In genomic region chr10:103736763-103737162, GRCh38 we compare ENCODE assay signal across 11 cellular contexts.
A peak's percentile ranks its signal among the peaks of the same experiment; 100 is the strongest.
DNase-seq lines count a peak whose midpoint lies in the region; ATAC-seq, FAIRE-seq and TF ChIP-seq lines count a peak whose summit lies in the region.
"Had no signal": no experiment of that assay in that cellular context is flagged by ENCODE, and none has a peak within 500 bp of the region (broad histone marks: within the 10 kb centered on the region; RNA-seq: fewer than 3 reads in every experiment).

No MANE protein-coding gene starts in this region.

- peaks cover 0 to 3% of the 10 kb centered on the region in 2 donors for H3K27me3 Mint-ChIP-seq in CD8-positive, alpha-beta memory T cell
- H3K27me3 Mint-ChIP-seq in CD14-positive monocyte (ENCODE audit: low read depth in 3 of 3): peaks cover 4 to 7% (median 6%) of the 10 kb centered on the region in 3 donors
- H3K27me3 Mint-ChIP-seq: activated naive CD8-positive, alpha-beta T cell had no signal

- no peaks in the 10 kb centered on the region for H3K36me3 Mint-ChIP-seq in CD8-positive, alpha-beta memory T cell
- H3K36me3 Mint-ChIP-seq in CD14-positive monocyte: no peaks in the 10 kb centered on the region
- H3K36me3 Mint-ChIP-seq: activated naive CD8-positive, alpha-beta T cell had no signal

- no peak overlapping the region for H3K4me3 ChIP-seq in endothelial cell of umbilical vein (replicated peaks in 1 of 3; ENCODE audit: insufficient read depth in 1 of 3, low read depth in 1 of 3, low read length in 3 of 3)
- H3K4me3 ChIP-seq in CD8-positive, alpha-beta memory T cell (ENCODE audit: low read length): no peak overlapping the region
- H3K4me3 ChIP-seq: Peyer's patch had no signal

- POLR2A ChIA-PET in endothelial cell of umbilical vein (lab: Charles Lee): no interaction called here
- POLR2A ChIA-PET in CD8-positive, alpha-beta memory T cell (lab: Charles Lee): no interaction called here

- no peaks in the 10 kb centered on the region for H3K79me2 ChIP-seq in endothelial cell of umbilical vein (ENCODE audit: control insufficient read depth, insufficient read depth, low read length)

- H4K20me1 ChIP-seq in endothelial cell of umbilical vein (replicated peaks; ENCODE audit: control insufficient read depth, extremely low read depth, insufficient read depth, low read length): no peaks in the 10 kb centered on the region

- TF ChIP-seq POLR2A in endothelial cell of umbilical vein (IDR thresholded peaks at IDR 0.05; ENCODE audit: low read depth, low read length): no peak

- no peaks in the 10 kb centered on the region for H3K27me3 ChIP-seq in endothelial cell of umbilical vein (ENCODE audit: control insufficient read depth in 2 of 2, insufficient read depth in 2 of 2, low read length in 2 of 2)
- no peaks in the 10 kb centered on the region for H3K27me3 ChIP-seq in CD8-positive, alpha-beta memory T cell (ENCODE audit: insufficient read depth, low read length, poor library complexity, severe bottlenecking)
- H3K27me3 ChIP-seq: Peyer's patch had no signal

- intact Hi-C loops in endothelial cell of umbilical vein (cut with micrococcal nuclease): no loop called here
- intact Hi-C loops in CD14-positive monocyte (cut with micrococcal nuclease): no loop called here

- no peaks in the 10 kb centered on the region for H3K9me1 ChIP-seq in endothelial cell of umbilical vein (replicated peaks; ENCODE audit: control insufficient read depth, extremely low read depth, insufficient read depth, low read length)

- peak; percentile 70 for DNase-seq in A172 (ENCODE audit: low spot score)
- DNase-seq in NCI-H774 (lab: John Stamatoyannopoulos, UW): peak; percentile 14
- peak; percentile 30 for DNase-seq in endothelial cell of umbilical vein (ENCODE audit: low read depth, low spot score)
- no peak for DNase-seq in CD8-positive, alpha-beta memory T cell
- no peak for DNase-seq in CD14-positive monocyte (ENCODE audit: low spot score)
- no peak for DNase-seq in SIG-M5 (lab: John Stamatoyannopoulos, UW)
- DNase-seq: GDM1, Peyer's patch had no signal

- no peak overlapping the region for H3K27ac Mint-ChIP-seq in CD8-positive, alpha-beta memory T cell
- H3K27ac Mint-ChIP-seq in CD14-positive monocyte: no peak overlapping the region
- H3K27ac Mint-ChIP-seq: activated naive CD8-positive, alpha-beta T cell had no signal

- peak; percentile 55 for ATAC-seq in GM18868 (IDR thresholded peaks at IDR 0.05; ENCODE audit: unreplicated experiment)
- ATAC-seq in GM19467 (IDR thresholded peaks at IDR 0.05; ENCODE audit: unreplicated experiment): no peak

- peaks cover 18% of the 10 kb centered on the region for H3K4me1 ChIP-seq in endothelial cell of umbilical vein (ENCODE audit: control insufficient read depth, extremely low read depth, insufficient read depth, low read length)
- no peaks in the 10 kb centered on the region for H3K4me1 ChIP-seq in CD8-positive, alpha-beta memory T cell (ENCODE audit: insufficient read depth, low read length)

- H3K4me1 Mint-ChIP-seq in CD8-positive, alpha-beta memory T cell: no peaks in the 10 kb centered on the region
- no peaks in the 10 kb centered on the region for H3K4me1 Mint-ChIP-seq in CD14-positive monocyte

- no TSS peak for BruUV-seq in endothelial cell of umbilical vein (replicated peaks; lab: Mats Ljungman, UMichigan)

- H3K4me2 ChIP-seq in endothelial cell of umbilical vein (ENCODE audit: insufficient read depth, low read length): no peak overlapping the region

- no peak overlapping the region for H3K9ac ChIP-seq in endothelial cell of umbilical vein (replicated peaks; ENCODE audit: extremely low read depth, insufficient read depth, low read length)

- H3K9me3 ChIP-seq in endothelial cell of umbilical vein (replicated peaks; ENCODE audit: control insufficient read depth, insufficient read depth, low read length): no peaks in the 10 kb centered on the region
- H3K9me3 ChIP-seq in CD8-positive, alpha-beta memory T cell (ENCODE audit: low read length): no peaks in the 10 kb centered on the region
- H3K9me3 ChIP-seq: Peyer's patch had no signal

- CTCF ChIA-PET in endothelial cell of umbilical vein (lab: Charles Lee): interaction anchor here (1.0 to 4.1 kb wide), 3 partner anchors 9 to 24 kb away, joined by 3 to 11 read pairs (median 6); no protein-coding TSS in a partner anchor
- CTCF ChIA-PET in CD8-positive, alpha-beta memory T cell (lab: Charles Lee): interaction anchor here (1.3 kb wide), 1 partner anchor 23 kb away, joined by 4 read pairs; no protein-coding TSS in a partner anchor

- dilution Hi-C loops in endothelial cell of umbilical vein (cut with MboI; ENCODE audit: extremely low pct_ligation_motif_present, low sequenced_read_pairs): no loop called here

- no peak for TF ChIP-seq CTCF in endothelial cell of umbilical vein (IDR thresholded peaks at IDR 0.05; ENCODE audit: extremely low read depth in 1 of 2, insufficient read depth in 1 of 2, low read depth in 1 of 2, low read length in 2 of 2)
- TF ChIP-seq CTCF in CD14-positive monocyte (IDR thresholded peaks at IDR 0.05): no peak

- FAIRE-seq in endothelial cell of umbilical vein (lab: Jason Lieb, UNC): peak; percentile 67

- no peaks in the 10 kb centered on the region for H3K9me3 Mint-ChIP-seq in CD8-positive, alpha-beta memory T cell
- no peaks in the 10 kb centered on the region for H3K9me3 Mint-ChIP-seq in CD14-positive monocyte

- no peak overlapping the region for H3K4me3 Mint-ChIP-seq in CD8-positive, alpha-beta memory T cell
- no peak overlapping the region for H3K4me3 Mint-ChIP-seq in CD14-positive monocyte
- H3K4me3 Mint-ChIP-seq: activated naive CD8-positive, alpha-beta T cell had no signal

- H3K36me3 ChIP-seq in endothelial cell of umbilical vein (ENCODE audit: control insufficient read depth in 2 of 2, extremely low read depth in 1 of 2, insufficient read depth in 2 of 2, low read length in 2 of 2): no peaks in the 10 kb centered on the region
- no peaks in the 10 kb centered on the region for H3K36me3 ChIP-seq in CD8-positive, alpha-beta memory T cell (ENCODE audit: insufficient read depth, low read length)
- H3K36me3 ChIP-seq: Peyer's patch had no signal

- H3K27ac ChIP-seq in endothelial cell of umbilical vein (ENCODE audit: insufficient read depth, low read depth, low read length): no peak overlapping the region
- H3K27ac ChIP-seq in CD8-positive, alpha-beta memory T cell (ENCODE audit: low read depth, low read length): no peak overlapping the region
- H3K27ac ChIP-seq: Peyer's patch had no signal

- no peak overlapping the region for H2AFZ ChIP-seq in endothelial cell of umbilical vein (ENCODE audit: low read depth, low read length)

TF ChIP-seq in endothelial cell of umbilical vein, 7 proteins besides CTCF, POLR2A, EP300 and RAD21:
- no peak for TF ChIP-seq GATA2 (IDR thresholded peaks at IDR 0.05; ENCODE audit: insufficient read depth, insufficient read length, low read depth, low read length)
- no peak for TF ChIP-seq EZH2 (IDR thresholded peaks at IDR 0.05; ENCODE audit: borderline replicate concordance, low read depth, low read length, severe bottlenecking)
- no peak for TF ChIP-seq MAX (IDR thresholded peaks at IDR 0.05; ENCODE audit: insufficient read depth, insufficient read length)
- no peak for TF ChIP-seq POLR2AphosphoS5 (IDR thresholded peaks at IDR 0.05; ENCODE audit: insufficient read depth, low read depth, low read length)
- TF ChIP-seq JUN (IDR thresholded peaks at IDR 0.05; ENCODE audit: borderline replicate concordance, insufficient read depth, insufficient read length, low read depth): no peak
- TF ChIP-seq MYC (IDR thresholded peaks at IDR 0.05; ENCODE audit: low read depth, low read length): no peak
TF ChIP-seq in endothelial cell of umbilical vein: peak in this region for 0.

Comparison
In these comparisons a context has a peak if more than half of its experiments do, and no peak if none do; other contexts are left out.
1. DNase-seq: peak in A172 (single experiment), NCI-H774 (single experiment) and endothelial cell of umbilical vein (single experiment); none in CD8-positive, alpha-beta memory T cell (0 of 5), CD14-positive monocyte (single experiment) and SIG-M5 (single experiment).